ENCODE assay signal across 31 cellular contexts in genomic region chr1:99754055-99754626, GRCh38.
"Had no signal": no experiment of that assay in that cellular context is flagged by ENCODE, and none has a peak within 500 bp of the region (broad histone marks: within the 10 kb centered on the region; RNA-seq: fewer than 3 reads in every experiment).

No MANE protein-coding gene starts in this region.

- H3K36me3 ChIP-seq: adrenal gland, esophagus muscularis mucosa, gastroesophageal sphincter, heart right ventricle, WERI-Rb-1 had no signal

- H3K4me1 ChIP-seq: esophagus muscularis mucosa, gastroesophageal sphincter had no signal

- H3K4me3 ChIP-seq: adrenal gland, body of pancreas, esophagus muscularis mucosa, gastroesophageal sphincter, heart right ventricle had no signal

- ATAC-seq: activated CD4-positive, alpha-beta T cell treated with anti-CD3 and anti-CD28 coated beads for 36 hours; activated CD4-positive, CD25-positive, alpha-beta regulatory T cell treated with anti-CD3 and anti-CD28 coated beads, Interleukin-2, amount 50 U/mL, for 24 hours; activated CD8-positive, alpha-beta memory T cell treated with anti-CD3 and anti-CD28 coated beads, Interleukin-2, amount 10 ng/mL, durations not matched to agents 7 days and 5 days; activated CD8-positive, alpha-beta T cell treated with anti-CD3 and anti-CD28 coated beads, Interleukin-2, amount 10 ng/mL, durations not matched to agents 7 days and 5 days; activated naive CD8-positive, alpha-beta T cell treated with anti-CD3 and anti-CD28 coated beads, Interleukin-2, amount 50 U/mL, for 24 hours; body of pancreas; effector memory CD8-positive, alpha-beta T cell; foreskin keratinocyte; gastroesophageal sphincter; heart right ventricle had no signal

- DNase-seq: activated B cell treated with CpG ODN at 0.5 μM for 24 hours; activated CD4-positive, alpha-beta memory T cell treated with anti-CD3 and anti-CD28 coated beads for 36 hours; activated CD4-positive, alpha-beta T cell treated with anti-CD3 and anti-CD28 coated beads for 36 hours; activated CD4-positive, alpha-beta T cell treated with anti-CD3 and anti-CD28 coated beads, Interleukin-2, amount 10 ng/mL, durations not matched to agents 24 days and 14 days; activated CD8-positive, alpha-beta memory T cell treated with anti-CD3 and anti-CD28 coated beads, Interleukin-2, amount 10 ng/mL, durations not matched to agents 7 days and 5 days; activated CD8-positive, alpha-beta memory T cell treated with anti-CD3 and anti-CD28 coated beads, Interleukin-2, amount 50 U/mL, for 4 hours; activated CD8-positive, alpha-beta T cell treated with anti-CD3 and anti-CD28 coated beads, Interleukin-2, amount 10 ng/mL, durations not matched to agents 7 days and 5 days; activated effector memory CD4-positive, alpha-beta T cell treated with anti-CD3 and anti-CD28 coated beads, Interleukin-2, amount 50 U/mL, for 16 hours; activated naive CD4-positive, alpha-beta T cell treated with anti-CD3 and anti-CD28 coated beads for 36 hours; activated naive CD8-positive, alpha-beta T cell treated with anti-CD3 and anti-CD28 coated beads for 36 hours; activated naive CD8-positive, alpha-beta T cell treated with anti-CD3 and anti-CD28 coated beads, Interleukin-2, amount 50 U/mL, for 24 hours; activated T-cell treated with anti-CD3 and anti-CD28 coated beads, Interleukin-2, amount 50 U/mL, for 1 hour; activated T-cell treated with anti-CD3 and anti-CD28 coated beads, Interleukin-2, amount 50 U/mL, for 48 hours; adrenal gland; amygdala; aorta; body of pancreas; caudate nucleus; cortex of kidney; dermis blood vessel endothelial cell; effector CD4-positive, alpha-beta T cell; effector memory CD8-positive, alpha-beta T cell; erythroblast; foreskin keratinocyte; heart right ventricle; T1000; WERI-Rb-1 had no signal

- FAIRE-seq: colon had no signal

- H3K9me3 ChIP-seq: body of pancreas, esophagus muscularis mucosa, gastroesophageal sphincter had no signal

- H3K27me3 ChIP-seq: adrenal gland, body of pancreas, esophagus muscularis mucosa, foreskin keratinocyte, gastroesophageal sphincter, heart right ventricle had no signal

- H3K27ac ChIP-seq: body of pancreas, esophagus muscularis mucosa, foreskin keratinocyte, gastroesophageal sphincter, heart right ventricle, WERI-Rb-1 had no signal
